ENCODE assay signal across 8 cellular contexts in genomic region chr5:90434116-90434714, GRCh38. TPM values are rescaled to one million over a fixed set of nuclear protein-coding genes. Genes with fewer than 3 reads are reported as not detected.
DNase-seq lines count a peak whose midpoint lies in the region; ATAC-seq and TF ChIP-seq lines count a peak whose summit lies in the region.

No MANE protein-coding gene starts in this region.

- no peak for ATAC-seq in gastroesophageal sphincter
- ATAC-seq in gastrocnemius medialis: no peak

- H3K27ac ChIP-seq in gastroesophageal sphincter (no peak overlapping the region), gastrocnemius medialis (no peak overlapping the region)

- 41 to 53% methylated on average over 4 to 5 of the region's 5 CpGs for whole genome bisulfite sequencing in gastroesophageal sphincter (ENCODE audit: low coverage in 1 of 2), 2 donors

- H3K9me3 ChIP-seq in gastroesophageal sphincter (no peaks in the 10 kb centered on the region), gastrocnemius medialis (no peaks in the 10 kb centered on the region)

- DNase-seq in ELF-1 (ENCODE audit: low read depth, low spot score): peak; percentile 38
- DNase-seq in H4 (ENCODE audit: low spot score): peak; percentile 35
- DNase-seq in NCI-H446 (lab: John Stamatoyannopoulos, UW): peak; percentile 14 to 53
- peak; percentile 19 for DNase-seq in activated T-cell treated with anti-CD3 and anti-CD28 coated beads for 24 hours (ENCODE audit: low read depth)
- DNase-seq in gastrocnemius medialis: no peak
- DNase-seq in NCI-H510A treated with DMSO at 0.1 percent for 48 hours (lab: John Stamatoyannopoulos, UW): no peak
- no peak for DNase-seq in NCI-H2196 treated with DMSO at 0.1 percent for 48 hours (lab: John Stamatoyannopoulos, UW; ENCODE audit: unreplicated experiment)

- intact Hi-C loops in gastrocnemius medialis (cut with DNase I; ENCODE audit: low total_unique reads): no loop called here

- no peaks in the 10 kb centered on the region for H3K36me3 ChIP-seq in gastroesophageal sphincter
- H3K36me3 ChIP-seq in gastrocnemius medialis: no peaks in the 10 kb centered on the region

- in situ Hi-C loops in gastrocnemius medialis (cut with MboI; ENCODE audit: low sequenced_read_pairs in 4 of 4): loop anchor here in 3 of 4 donors (10.0 to 25.0 kb wide), 2 partner anchors 351 to 353 kb away; no protein-coding TSS in a partner anchor

- TF ChIP-seq POLR2A in gastroesophageal sphincter (IDR thresholded peaks at IDR 0.05): no peak
- no peak for TF ChIP-seq POLR2A in gastrocnemius medialis (IDR thresholded peaks at IDR 0.05)

- H3K4me1 ChIP-seq in gastroesophageal sphincter (no peaks in the 10 kb centered on the region), gastrocnemius medialis (no peaks in the 10 kb centered on the region)

- H3K27me3 ChIP-seq in gastroesophageal sphincter (no peaks in the 10 kb centered on the region), gastrocnemius medialis (no peaks in the 10 kb centered on the region)

- H3K4me3 ChIP-seq in gastroesophageal sphincter: no peak overlapping the region
- H3K4me3 ChIP-seq in gastrocnemius medialis: no peak overlapping the region

- no peak for TF ChIP-seq EP300 in gastroesophageal sphincter (IDR thresholded peaks at IDR 0.05)

- peak in 3 of 4 experiments; percentile 13 to 61 (median 23) for TF ChIP-seq CTCF in gastroesophageal sphincter (IDR thresholded peaks at IDR 0.05)
- peak in 3 of 5 experiments; percentile 16 to 56 (median 40) for TF ChIP-seq CTCF in gastrocnemius medialis (IDR thresholded peaks at IDR 0.05 in 4 of 5, conservative IDR thresholded peaks at IDR 0.05 in 1 of 5)

RNA-seq across cellular contexts. Expression of gene CETN3, which starts 24.7 kb away (rescaled TPM):
- total RNA-seq in H4 (2014; rRNA removed; shearing (Covaris generic)): 25.8 and 26.0 TPM in 2 replicates
- 10 to 100 TPM in 1 of 4 donors, 1 to 10 TPM in 3; 7.5 to 16.0 (median 8.7) TPM for total RNA-seq in gastroesophageal sphincter
- 1 to 10 TPM; 1.4 to 4.9 (median 3.2) TPM for total RNA-seq in gastrocnemius medialis

RNA-seq across cellular contexts. Expression of gene MBLAC2, which starts 40.4 kb away (rescaled TPM):
- total RNA-seq in H4 (2014; rRNA removed; shearing (Covaris generic)): 4.3 and 4.8 TPM in 2 replicates
- 1 to 10 TPM; 2.3 to 7.8 (median 4.9) TPM for total RNA-seq in gastroesophageal sphincter
- 1 to 10 TPM; 1.1 to 2.4 (median 1.7) TPM for total RNA-seq in gastrocnemius medialis

RNA-seq across cellular contexts. Expression of gene POLR3G, which starts 40.4 kb away (rescaled TPM):
- 17.4 and 19.7 TPM in 2 replicates for total RNA-seq in H4 (2014; rRNA removed; shearing (Covaris generic))
- total RNA-seq in gastroesophageal sphincter (1 to 10 TPM in 2 of 4 donors, under 1 TPM in 2; 0.67 to 2.8 (median 1.3) TPM), gastrocnemius medialis (1 to 10 TPM in 3 of 4 donors, under 1 TPM in 1; 0.89 to 5.8 (median 3.7) TPM)

Comparison
In these comparisons a context has a peak if more than half of its experiments do, and no peak if none do; other contexts are left out.
1. DNase-seq: peak in ELF-1 (single experiment), H4 (single experiment), NCI-H446 (2 of 2) and activated T-cell treated with anti-CD3 and anti-CD28 coated beads for 24 hours (single experiment); none in gastrocnemius medialis (0 of 2), NCI-H510A treated with DMSO at 0.1 percent for 48 hours (single experiment) and NCI-H2196 treated with DMSO at 0.1 percent for 48 hours (single experiment).